Comparison of ENCODE assay signal across 12 cellular contexts in genomic region chr6:45424628-45424955, GRCh38. TPM values are rescaled to one million over a fixed set of nuclear protein-coding genes. Genes with fewer than 3 reads are reported as not detected.
DNase-seq lines count a peak whose midpoint lies in the region; ATAC-seq, FAIRE-seq and TF ChIP-seq lines count a peak whose summit lies in the region.
"Had no signal": no experiment of that assay in that cellular context is flagged by ENCODE, and none has a peak within 500 bp of the region (broad histone marks: within the 10 kb centered on the region; RNA-seq: fewer than 3 reads in every experiment).

No MANE protein-coding gene starts in this region.

- no peaks in the 10 kb centered on the region for H3K9me3 ChIP-seq in suprapubic skin
- H3K9me3 ChIP-seq: BLaER1 had no signal

- H3K4me3 ChIP-seq in suprapubic skin = peak overlapping the region; percentile 77
- H3K4me3 ChIP-seq: BLaER1 had no signal

- H3K4me1 ChIP-seq in suprapubic skin = peaks cover 43% of the 10 kb centered on the region

- H3K4me1 Mint-ChIP-seq in activated T-cell treated with anti-CD3 and anti-CD28 coated beads, Interleukin-2, amount 50 U/mL, for 24 hours (ENCODE audit: low read depth) = peaks cover 57% of the 10 kb centered on the region
- H3K4me1 Mint-ChIP-seq in activated T-helper 17 cell treated with anti-CD3 and anti-CD28 coated beads, Interleukin-2, amount 50 U/mL, for 72 hours = peaks cover 14% of the 10 kb centered on the region

- ATAC-seq in activated T-helper 17 cell treated with anti-CD3 and anti-CD28 coated beads, Interleukin-2, amount 50 U/mL, for 72 hours (replicated peaks) = peak; percentile 3
- ATAC-seq in HG02763 (IDR thresholded peaks at IDR 0.05; ENCODE audit: unreplicated experiment) = no peak

- TF ChIP-seq CTCF in suprapubic skin (IDR thresholded peaks at IDR 0.05) = no peak

- TF ChIP-seq POLR2A in suprapubic skin (IDR thresholded peaks at IDR 0.05) (no peak), GM12892 (IDR thresholded peaks at IDR 0.05; ENCODE audit: low read depth, low read length) (no peak)

- no peaks in the 10 kb centered on the region for H3K9me3 Mint-ChIP-seq in activated T-cell treated with anti-CD3 and anti-CD28 coated beads, Interleukin-2, amount 50 U/mL, for 24 hours
- no peaks in the 10 kb centered on the region for H3K9me3 Mint-ChIP-seq in activated T-helper 17 cell treated with anti-CD3 and anti-CD28 coated beads, Interleukin-2, amount 50 U/mL, for 72 hours
- H3K9me3 Mint-ChIP-seq: endodermal cell had no signal

- DNase-seq in activated T-cell treated with anti-CD3 and anti-CD28 coated beads, Interleukin-2, amount 50 U/mL, for 24 hours = no peak
- DNase-seq in activated T-cell treated with anti-CD3 and anti-CD28 coated beads for 4 hours = no peak
- DNase-seq in suprapubic skin (ENCODE audit: low spot score in 2 of 2) = no peak
- DNase-seq in GM12892 (ENCODE audit: insufficient read length) = no peak
- no peak for DNase-seq in DMS114 treated with DMSO at 0.1 percent for 48 hours (lab: John Stamatoyannopoulos, UW; ENCODE audit: unreplicated experiment)
- DNase-seq: KG1 had no signal

- peaks cover 62% of the 10 kb centered on the region for H3K36me3 Mint-ChIP-seq in activated T-cell treated with anti-CD3 and anti-CD28 coated beads, Interleukin-2, amount 50 U/mL, for 24 hours (ENCODE audit: low read depth)
- peaks cover 73% of the 10 kb centered on the region for H3K36me3 Mint-ChIP-seq in activated T-helper 17 cell treated with anti-CD3 and anti-CD28 coated beads, Interleukin-2, amount 50 U/mL, for 72 hours (ENCODE audit: low read depth)

- H3K27me3 Mint-ChIP-seq in activated T-cell treated with anti-CD3 and anti-CD28 coated beads, Interleukin-2, amount 50 U/mL, for 24 hours = peaks cover under 1% of the 10 kb centered on the region
- H3K27me3 Mint-ChIP-seq in activated T-helper 17 cell treated with anti-CD3 and anti-CD28 coated beads, Interleukin-2, amount 50 U/mL, for 72 hours = no peaks in the 10 kb centered on the region

- H3K27me3 ChIP-seq in layer of hippocampus (ENCODE audit: control insufficient read depth, insufficient read depth, low read length) (peaks cover 4% of the 10 kb centered on the region), suprapubic skin (peaks cover 46% of the 10 kb centered on the region)

- FAIRE-seq in GM12892 (lab: Jason Lieb, UNC) = no peak
- FAIRE-seq: TTC549 had no signal

- peak overlapping the region; percentile 97 for H3K4me3 Mint-ChIP-seq in activated T-cell treated with anti-CD3 and anti-CD28 coated beads, Interleukin-2, amount 50 U/mL, for 24 hours
- peak overlapping the region; percentile 99 for H3K4me3 Mint-ChIP-seq in activated T-helper 17 cell treated with anti-CD3 and anti-CD28 coated beads, Interleukin-2, amount 50 U/mL, for 72 hours

- peak overlapping the region; percentile 83 for H3K27ac Mint-ChIP-seq in activated T-cell treated with anti-CD3 and anti-CD28 coated beads, Interleukin-2, amount 50 U/mL, for 24 hours
- peak overlapping the region; percentile 99 for H3K27ac Mint-ChIP-seq in activated T-helper 17 cell treated with anti-CD3 and anti-CD28 coated beads, Interleukin-2, amount 50 U/mL, for 72 hours
- H3K27ac Mint-ChIP-seq: endodermal cell had no signal

- TF ChIP-seq EP300 in suprapubic skin (IDR thresholded peaks at IDR 0.05) = no peak

- peak overlapping the region; percentile 73 for H3K27ac ChIP-seq in layer of hippocampus (ENCODE audit: low read depth, low read length)
- peak overlapping the region; percentile 81 for H3K27ac ChIP-seq in suprapubic skin
- H3K27ac ChIP-seq: BLaER1 had no signal

- no peaks in the 10 kb centered on the region for H3K36me3 ChIP-seq in suprapubic skin
- H3K36me3 ChIP-seq: BLaER1 had no signal

- WGBS in suprapubic skin = 75% methylated on average over 4 of the region's 4 CpGs

RNA-seq across cellular contexts. Expression of gene SUPT3H, which starts 46.9 kb away (rescaled TPM):
- 10 to 100 TPM; 12.1 to 20.0 TPM for total RNA-seq in activated T-helper 17 cell treated with anti-CD3 and anti-CD28 coated beads, Interleukin-2, amount 50 U/mL, for 72 hours
- total RNA-seq in suprapubic skin = 1 to 10 TPM; 1.1 to 4.7 (median 3.7) TPM
- polyA plus RNA-seq in GM12892 (2012; ENCODE audit: missing spikeins) = 2.9 TPM
